Comparison of ENCODE assay signal across 35 cellular contexts in genomic region chr12:107477018-107477417, GRCh38.
"Had no signal": no experiment of that assay in that cellular context is flagged by ENCODE, and none has a peak within 500 bp of the region (broad histone marks: within the 10 kb centered on the region; RNA-seq: fewer than 3 reads in every experiment).

No MANE protein-coding gene starts in this region.

- H3K27ac ChIP-seq: KMS-11 had no signal

- H3K9ac ChIP-seq: KMS-11 had no signal

- H3K27me3 ChIP-seq: MG63 had no signal

- H3K36me3 ChIP-seq: MG63 had no signal

- H3K9me3 ChIP-seq: MG63 had no signal

- DNase-seq: Karpas-422, Kasumi-1, MG63, MM.1S, MV-4-11, NCI-H1048, NCI-H1092, NCI-H1092 treated with DMSO at 0.1 percent for 48 hours, NCI-H1105, NCI-H1105 treated with DMSO at 0.1 percent for 48 hours, NCI-H1417, NCI-H1417 treated with DMSO at 0.1 percent for 48 hours, NCI-H1436, NCI-H1436 treated with DMSO at 0.1 percent for 48 hours, NCI-H146, NCI-H1694, NCI-H1694 treated with DMSO at 0.1 percent for 48 hours, NCI-H187, NCI-H187 treated with DMSO at 0.1 percent for 48 hours, NCI-H1930, NCI-H2029, NCI-H2029 treated with DMSO at 0.1 percent for 48 hours, NCI-H2081, NCI-H2081 treated with DMSO at 0.1 percent for 48 hours, NCI-H2107, NCI-H2171, NCI-H2171 treated with DMSO at 0.1 percent for 48 hours, NCI-H2227 treated with DMSO at 0.1 percent for 48 hours, NCI-H226, NCI-H345, NCI-H446, NCI-H446 treated with DMSO at 0.1 percent for 48 hours, NCI-H510A, NCI-H510A treated with DMSO at 0.1 percent for 48 hours had no signal

- H3K4me3 ChIP-seq: MG63 had no signal

- H3K4me2 ChIP-seq: KMS-11 had no signal
